In genomic region chr1:92838519-92838918, GRCh38 we compare ENCODE assay signal across 11 cellular contexts. TPM values are rescaled to one million over a fixed set of nuclear protein-coding genes. Genes with fewer than 3 reads are reported as not detected.
DNase-seq lines count a peak whose midpoint lies in the region; ATAC-seq and TF ChIP-seq lines count a peak whose summit lies in the region.
"Had no signal": no experiment of that assay in that cellular context is flagged by ENCODE, and none has a peak within 500 bp of the region (broad histone marks: within the 10 kb centered on the region; RNA-seq: fewer than 3 reads in every experiment).

No MANE protein-coding gene starts in this region.

- peaks cover 67% of the 10 kb centered on the region for H3K4me1 Mint-ChIP-seq in activated CD8-positive, alpha-beta T cell treated with anti-CD3 and anti-CD28 coated beads for 36 hours (ENCODE audit: low read depth)
- H3K4me1 Mint-ChIP-seq in immature natural killer cell, result peaks cover 71 to 81% of the 10 kb centered on the region in 2 donors

- H3K9me3 ChIP-seq in DND-41 (ENCODE audit: insufficient read depth, low read length, severe bottlenecking), result no peaks in the 10 kb centered on the region

- CTCF ChIA-PET in activated CD8-positive, alpha-beta T cell treated with anti-CD3 and anti-CD28 coated beads for 36 hours (lab: Charles Lee), result interaction anchor here (0.8 to 1.6 kb wide), 3 partner anchors 19 to 155 kb away, joined by 3 to 4 read pairs (median 4); no protein-coding TSS in a partner anchor

- H3K9me3 Mint-ChIP-seq in activated CD8-positive, alpha-beta T cell treated with anti-CD3 and anti-CD28 coated beads for 36 hours, result no peaks in the 10 kb centered on the region
- H3K9me3 Mint-ChIP-seq in immature natural killer cell, result no peaks in the 10 kb centered on the region

- H3K27me3 ChIP-seq in ACC112 (ENCODE audit: insufficient read depth, low read length), result no peaks in the 10 kb centered on the region
- H3K27me3 ChIP-seq in DND-41 (ENCODE audit: insufficient read depth, low read length, poor library complexity), result no peaks in the 10 kb centered on the region

- POLR2A ChIA-PET in activated CD8-positive, alpha-beta T cell treated with anti-CD3 and anti-CD28 coated beads for 36 hours (lab: Charles Lee), result interaction anchor here (1.0 to 1.7 kb wide), 6 partner anchors 53 to 355 kb away, joined by 3 to 6 read pairs (median 4); partner anchors contain the start of genes DIPK1A and EVI5

- peak overlapping the region; percentile 12; the same call in 1 of the 2 replicates for H3K27ac ChIP-seq in ACC112 (ENCODE audit: low read depth, low read length)
- no peak overlapping the region for H3K27ac ChIP-seq in DND-41 (ENCODE audit: low read length)

- H2AFZ ChIP-seq in ACC112 (ENCODE audit: low read length, unreplicated experiment) (no peak overlapping the region), DND-41 (ENCODE audit: low read depth, low read length) (no peak overlapping the region)

- H3K36me3 Mint-ChIP-seq in activated CD8-positive, alpha-beta T cell treated with anti-CD3 and anti-CD28 coated beads for 36 hours (ENCODE audit: low read depth), result peaks cover 88% of the 10 kb centered on the region
- peaks cover 23 to 65% (median 27%) of the 10 kb centered on the region in 3 donors for H3K36me3 Mint-ChIP-seq in immature natural killer cell

- no peak overlapping the region for H3K9ac ChIP-seq in DND-41 (ENCODE audit: low read depth, low read length)

- H3K4me2 ChIP-seq in DND-41 (ENCODE audit: insufficient read depth, low read length), result peak overlapping the region; percentile 76; the same call in 1 of the 2 replicates

- TF ChIP-seq CTCF in DND-41 (IDR thresholded peaks at IDR 0.05; ENCODE audit: borderline replicate concordance, extremely low read depth, low read length, poor library complexity, severe bottlenecking), result no peak
- TF ChIP-seq CTCF in activated CD8-positive, alpha-beta T cell treated with anti-CD3 and anti-CD28 coated beads for 36 hours (IDR thresholded peaks at IDR 0.05), result no peak

- H3K79me2 ChIP-seq in ACC112 (ENCODE audit: control insufficient read depth, insufficient read depth, low read length, unreplicated experiment) (peaks cover 70% of the 10 kb centered on the region), DND-41 (ENCODE audit: insufficient read depth, low read length) (peaks cover 77% of the 10 kb centered on the region)

- H3K27ac Mint-ChIP-seq in activated CD8-positive, alpha-beta T cell treated with anti-CD3 and anti-CD28 coated beads for 36 hours, result peak overlapping the region; percentile 99
- H3K27ac Mint-ChIP-seq in immature natural killer cell, result peak overlapping the region; percentile 43 to 81 (median 70)

- peaks cover 77% of the 10 kb centered on the region for H4K20me1 ChIP-seq in DND-41 (ENCODE audit: insufficient read depth, low read length)

- H3K27me3 Mint-ChIP-seq in activated CD8-positive, alpha-beta T cell treated with anti-CD3 and anti-CD28 coated beads for 36 hours, result no peaks in the 10 kb centered on the region
- peaks cover 3 to 4% (median 4%) of the 10 kb centered on the region in 3 donors for H3K27me3 Mint-ChIP-seq in immature natural killer cell (ENCODE audit: low read depth in 3 of 3)

- ATAC-seq in DND-41 (ENCODE audit: insufficient read depth, low read depth), result no peak; the same call in 2 of the 3 replicates
- peak; percentile 26 for ATAC-seq in activated CD8-positive, alpha-beta T cell treated with anti-CD3 and anti-CD28 coated beads for 36 hours
- no peak for ATAC-seq in HG03097 (IDR thresholded peaks at IDR 0.05; ENCODE audit: low FRiP score, unreplicated experiment)
- ATAC-seq in HG02623 (IDR thresholded peaks at IDR 0.05; ENCODE audit: unreplicated experiment), result no peak

- intact Hi-C loops in activated CD8-positive, alpha-beta T cell treated with anti-CD3 and anti-CD28 coated beads for 36 hours (cut with micrococcal nuclease), result no loop called here

- no peak for DNase-seq in DND-41
- DNase-seq in activated CD8-positive, alpha-beta T cell treated with anti-CD3 and anti-CD28 coated beads for 36 hours, result no peak
- no peak for DNase-seq in immature natural killer cell
- no peak for DNase-seq in HK-2 (ENCODE audit: unreplicated experiment)
- DNase-seq in NCI-H446 treated with DMSO at 0.1 percent for 48 hours (lab: John Stamatoyannopoulos, UW), result no peak
- DNase-seq: DMS79 treated with DMSO at 0.1 percent for 48 hours; head of caudate nucleus; stimulated activated CD4-positive, alpha-beta T cell treated with anti-CD3 and anti-CD28 coated beads, Interleukin-2, amount 100 ng/mL, for 24 hours had no signal

- H3K4me3 Mint-ChIP-seq in activated CD8-positive, alpha-beta T cell treated with anti-CD3 and anti-CD28 coated beads for 36 hours, result peak overlapping the region; percentile 99
- H3K4me3 Mint-ChIP-seq in immature natural killer cell, result peak overlapping the region in 2 of 5 donors; percentile 0 to 6

- H3K4me3 ChIP-seq in ACC112 (ENCODE audit: low read depth, low read length) (peak overlapping the region; percentile 4; the same call in 1 of the 2 replicates), DND-41 (ENCODE audit: low read depth in 1 of 2, low read length in 2 of 2) (no peak overlapping the region)

- H3K4me1 ChIP-seq in ACC112 (ENCODE audit: control insufficient read depth, insufficient read depth, low read length, unreplicated experiment), result peaks cover 50% of the 10 kb centered on the region
- peaks cover 47% of the 10 kb centered on the region for H3K4me1 ChIP-seq in DND-41 (ENCODE audit: insufficient read depth, low read length)

- peaks cover 84% of the 10 kb centered on the region for H3K36me3 ChIP-seq in ACC112 (ENCODE audit: insufficient read depth, low read length)
- peaks cover 100% of the 10 kb centered on the region for H3K36me3 ChIP-seq in DND-41 (ENCODE audit: insufficient read depth, low read length)

RNA-seq across cellular contexts. Expression of gene RPL5, which starts 6.7 kb away (rescaled TPM):
- total RNA-seq in activated CD8-positive, alpha-beta T cell treated with anti-CD3 and anti-CD28 coated beads for 36 hours, result 1,000 to 10,000 TPM; 1,782 to 1,792 TPM
- 1,000 to 10,000 TPM; 1,077 to 1,697 (median 1,102) TPM for polyA plus RNA-seq in immature natural killer cell

RNA-seq across cellular contexts. Expression of gene EVI5, which starts 53.6 kb away (rescaled TPM):
- 10 to 100 TPM; 25.7 to 27.9 TPM for total RNA-seq in activated CD8-positive, alpha-beta T cell treated with anti-CD3 and anti-CD28 coated beads for 36 hours
- polyA plus RNA-seq in immature natural killer cell, result 1 to 10 TPM in 2 of 3 donors, under 1 TPM in 1; 0.39 to 2.2 (median 1.7) TPM
